Comparison of ENCODE assay signal across 18 cellular contexts in genomic region chr6:37971711-37972410, GRCh38.
DNase-seq lines count a peak whose midpoint lies in the region; ATAC-seq and TF ChIP-seq lines count a peak whose summit lies in the region.
"Had no signal": no experiment of that assay in that cellular context is flagged by ENCODE, and none has a peak within 500 bp of the region (broad histone marks: within the 10 kb centered on the region; RNA-seq: fewer than 3 reads in every experiment).

No MANE protein-coding gene starts in this region.

- no peaks in the 10 kb centered on the region for H3K27me3 Mint-ChIP-seq in T-helper 2 cell treated with Interferon-gamma antibody and Interleukin-4, amounts not matched to agents 5 μg/mL and 100 μg/mL, for 36 hours (ENCODE audit: low read depth)

- H2AFZ ChIP-seq in DND-41 (ENCODE audit: low read depth, low read length) (no peak overlapping the region), mesenchymal stem cell (ENCODE audit: low read depth, low read length) (no peak overlapping the region)

- H3K9me3 ChIP-seq in AG04450 (ENCODE audit: control insufficient read depth, insufficient read depth, low read length) (peaks cover 8% of the 10 kb centered on the region), DND-41 (ENCODE audit: insufficient read depth, low read length, severe bottlenecking) (peaks cover 12% of the 10 kb centered on the region), mesenchymal stem cell (ENCODE audit: control insufficient read depth, low read length) (peaks cover 8% of the 10 kb centered on the region)
- H3K9me3 ChIP-seq: uterus had no signal

- CTCF ChIA-PET in AG04450 (lab: Charles Lee), result interaction anchor here (0.7 kb wide), 1 partner anchor 35 kb away, joined by 5 read pairs; no protein-coding TSS in a partner anchor

- no peak overlapping the region for H2BK15ac ChIP-seq in mesenchymal stem cell (ENCODE audit: low read depth, poor library complexity, severe bottlenecking)

- H3K4me2 ChIP-seq in DND-41 (ENCODE audit: insufficient read depth, low read length) (peak overlapping the region; percentile 35; the same call in 1 of the 2 replicates), mesenchymal stem cell (ENCODE audit: low read length, poor library complexity, severe bottlenecking) (no peak overlapping the region)

- POLR2A ChIA-PET in AG04450 (lab: Yijun Ruan, JAX), result interaction anchor here (0.6 to 0.7 kb wide), 2 partner anchors 11 to 123 kb away, joined by 4 to 11 read pairs; no protein-coding TSS in a partner anchor

- no peak overlapping the region for H4K91ac ChIP-seq in mesenchymal stem cell (ENCODE audit: low read length)

- no peak overlapping the region for H2AK5ac ChIP-seq in mesenchymal stem cell (ENCODE audit: low read length, severe bottlenecking)

- peaks cover 9% of the 10 kb centered on the region for H3K36me3 ChIP-seq in DND-41 (ENCODE audit: insufficient read depth, low read length)
- peaks cover 3 to 8% of the 10 kb centered on the region in 2 experiments for H3K36me3 ChIP-seq in mesenchymal stem cell (ENCODE audit: control insufficient read depth in 1 of 2, insufficient read depth in 2 of 2, low read depth in 1 of 2, low read length in 2 of 2)
- H3K36me3 ChIP-seq: ascending aorta, uterus had no signal

- H2BK5ac ChIP-seq in mesenchymal stem cell (ENCODE audit: low read depth, low read length, poor library complexity, severe bottlenecking), result no peak overlapping the region

- TF ChIP-seq CTCF in AG04450 (IDR thresholded peaks at IDR 0.05; ENCODE audit: low read depth, low read length), result no peak
- TF ChIP-seq CTCF in DND-41 (IDR thresholded peaks at IDR 0.05; ENCODE audit: borderline replicate concordance, extremely low read depth, low read length, poor library complexity, severe bottlenecking), result no peak

- H3K4me1 Mint-ChIP-seq in T-helper 2 cell treated with Interferon-gamma antibody and Interleukin-4, amounts not matched to agents 5 μg/mL and 100 μg/mL, for 36 hours (ENCODE audit: low read depth), result peaks cover 22% of the 10 kb centered on the region

- H3K9ac ChIP-seq in DND-41 (ENCODE audit: low read depth, low read length) (peak overlapping the region; percentile 18; the same call in 1 of the 2 replicates), mesenchymal stem cell (ENCODE audit: low read length) (no peak overlapping the region)

- DNase-seq in AG04450 (ENCODE audit: low read depth, low spot score) (peak; percentile 70), DND-41 (peak; percentile 44), mesenchymal stem cell (peak; percentile 64), NCI-H187 (lab: John Stamatoyannopoulos, UW) (no peak)
- DNase-seq in T-helper 2 cell treated with Interferon-gamma antibody and Interleukin-4, amounts not matched to agents 5 μg/mL and 100 μg/mL, for 36 hours (ENCODE audit: low spot score), result no peak
- DNase-seq in stimulated activated CD4-positive, alpha-beta T cell treated with anti-CD3 and anti-CD28 coated beads, Interleukin-4, amount 100 ng/mL, for 1 hour, result no peak
- no peak for DNase-seq in stimulated activated CD4-positive, alpha-beta T cell treated with anti-CD3 and anti-CD28 coated beads, Interleukin-4, amount 100 ng/mL, for 4 hours
- DNase-seq in activated CD4-positive, CD25-positive, alpha-beta regulatory T cell (lab: John Stamatoyannopoulos, UW), result no peak
- DNase-seq: activated CD8-positive, alpha-beta memory T cell treated with anti-CD3 and anti-CD28 coated beads, Interleukin-2, amount 50 U/mL, for 4 hours; MM.1S; NCI-H1694 treated with DMSO at 0.1 percent for 48 hours; NCI-H345; SIG-M5; stimulated activated CD4-positive, alpha-beta T cell treated with anti-CD3 and anti-CD28 coated beads, Interleukin-15, amount 100 ng/mL, for 24 hours; T1000; uterus had no signal

- H3K27me3 ChIP-seq in AG04450 (ENCODE audit: control insufficient read depth, insufficient read depth, low read length) (no peaks in the 10 kb centered on the region), DND-41 (ENCODE audit: insufficient read depth, low read length, poor library complexity) (no peaks in the 10 kb centered on the region), mesenchymal stem cell (ENCODE audit: control insufficient read depth in 1 of 2, insufficient read depth in 1 of 2, low read length in 2 of 2) (no peaks in the 10 kb centered on the region)
- H3K27me3 ChIP-seq: ascending aorta, uterus had no signal

- ATAC-seq in DND-41 (ENCODE audit: insufficient read depth, low read depth), result peak; percentile 91

- peaks cover 32% of the 10 kb centered on the region for H3K9me3 Mint-ChIP-seq in T-helper 2 cell treated with Interferon-gamma antibody and Interleukin-4, amounts not matched to agents 5 μg/mL and 100 μg/mL, for 36 hours

- H3K27ac ChIP-seq in AG04450 (ENCODE audit: low read depth, low read length) (no peak overlapping the region), DND-41 (ENCODE audit: low read length) (peak overlapping the region; percentile 67), mesenchymal stem cell (ENCODE audit: low read length, poor library complexity, severe bottlenecking) (no peak overlapping the region)
- H3K27ac ChIP-seq: ascending aorta, uterus had no signal

- H3K4me1 ChIP-seq in DND-41 (ENCODE audit: insufficient read depth, low read length) (peaks cover 28% of the 10 kb centered on the region), mesenchymal stem cell (ENCODE audit: control insufficient read depth, insufficient read depth, low read depth, low read length) (peaks cover 1% of the 10 kb centered on the region)
- H3K4me1 ChIP-seq: uterus had no signal

- no peak overlapping the region for H4K8ac ChIP-seq in mesenchymal stem cell (ENCODE audit: low read length)

- no peak overlapping the region for H3K27ac Mint-ChIP-seq in T-helper 2 cell treated with Interferon-gamma antibody and Interleukin-4, amounts not matched to agents 5 μg/mL and 100 μg/mL, for 36 hours

- H4K20me1 ChIP-seq in DND-41 (ENCODE audit: insufficient read depth, low read length), result peaks cover 11% of the 10 kb centered on the region; the same call in 1 of the 2 replicates

- no peak overlapping the region for H3K4ac ChIP-seq in mesenchymal stem cell (ENCODE audit: low read depth in 1 of 2, low read length in 2 of 2)

- H2BK12ac ChIP-seq in mesenchymal stem cell (ENCODE audit: low read length in 2 of 2), result no peak overlapping the region

- H3K23ac ChIP-seq in mesenchymal stem cell (ENCODE audit: low read length in 2 of 2), result peak overlapping the region in 1 of 2 experiments; percentile 79

- H3K4me3 ChIP-seq in AG04450 (ENCODE audit: low read depth, low read length) (no peak overlapping the region), DND-41 (ENCODE audit: low read depth in 1 of 2, low read length in 2 of 2) (no peak overlapping the region; a peak in 1 of 4 replicates), mesenchymal stem cell (ENCODE audit: insufficient read depth in 1 of 2, low read depth in 1 of 2, low read length in 2 of 2) (no peak overlapping the region)
- H3K4me3 ChIP-seq: ascending aorta, lung, uterus had no signal

- H3K14ac ChIP-seq in mesenchymal stem cell (ENCODE audit: low read length in 2 of 2), result no peak overlapping the region

- H2BK120ac ChIP-seq in mesenchymal stem cell (ENCODE audit: low read depth, low read length), result no peak overlapping the region

- no peak overlapping the region for H3K18ac ChIP-seq in mesenchymal stem cell (ENCODE audit: low read depth in 1 of 2, low read length in 2 of 2)

- peaks cover 86% of the 10 kb centered on the region for H3K79me2 ChIP-seq in DND-41 (ENCODE audit: insufficient read depth, low read length)

- H3K79me1 ChIP-seq in mesenchymal stem cell (replicated peaks; ENCODE audit: low read length, poor library complexity, severe bottlenecking), result peaks cover 19% of the 10 kb centered on the region

- 100% methylated on average over 1 of the region's 4 CpGs for WGBS in mesenchymal stem cell

- H3K36me3 Mint-ChIP-seq in T-helper 2 cell treated with Interferon-gamma antibody and Interleukin-4, amounts not matched to agents 5 μg/mL and 100 μg/mL, for 36 hours (ENCODE audit: low read depth), result peaks cover 45% of the 10 kb centered on the region

- peak overlapping the region; percentile 41 for H3K4me3 Mint-ChIP-seq in T-helper 2 cell treated with Interferon-gamma antibody and Interleukin-4, amounts not matched to agents 5 μg/mL and 100 μg/mL, for 36 hours

Comparison
In these comparisons a context has a peak if more than half of its experiments do, and no peak if none do; other contexts are left out.
1. DNase-seq: peak in AG04450 (single experiment), DND-41 (single experiment) and mesenchymal stem cell (single experiment); none in T-helper 2 cell treated with Interferon-gamma antibody and Interleukin-4, amounts not matched to agents 5 μg/mL and 100 μg/mL, for 36 hours (single experiment), NCI-H187 (0 of 2), stimulated activated CD4-positive, alpha-beta T cell treated with anti-CD3 and anti-CD28 coated beads, Interleukin-4, amount 100 ng/mL, for 1 hour (single experiment), stimulated activated CD4-positive, alpha-beta T cell treated with anti-CD3 and anti-CD28 coated beads, Interleukin-4, amount 100 ng/mL, for 4 hours (0 of 2) and activated CD4-positive, CD25-positive, alpha-beta regulatory T cell (0 of 4).